In genomic region chr13:112661291-112661690, GRCh38 we compare ENCODE assay signal across 26 cellular contexts.
"Had no signal": no experiment of that assay in that cellular context is flagged by ENCODE, and none has a peak within 500 bp of the region (broad histone marks: within the 10 kb centered on the region; RNA-seq: fewer than 3 reads in every experiment).

No MANE protein-coding gene starts in this region.

- DNase-seq: stimulated activated CD4-positive, alpha-beta T cell treated with anti-CD3 and anti-CD28 coated beads, Interleukin-2, amount 100 ng/mL, for 48 hours; stimulated activated CD4-positive, alpha-beta T cell treated with anti-CD3 and anti-CD28 coated beads, Interleukin-4, amount 100 ng/mL, for 1 hour; stimulated activated CD4-positive, alpha-beta T cell treated with anti-CD3 and anti-CD28 coated beads, Interleukin-4, amount 100 ng/mL, for 24 hours; stimulated activated CD4-positive, alpha-beta T cell treated with anti-CD3 and anti-CD28 coated beads, Interleukin-4, amount 100 ng/mL, for 4 hours; stimulated activated CD8-positive, alpha-beta memory T cell treated with anti-CD3 and anti-CD28 coated beads, Interleukin-4, amount 100 ng/mL, for 48 hours; stimulated activated naive B cell treated with anti-CD40 and anti-IgM and Interleukin-4, amounts not matched to agents 10 μg/mL and 1 μg/mL and 100 μg/mL, for 72 hours; stimulated activated naive CD4-positive, alpha-beta T cell; stimulated activated naive CD4-positive, alpha-beta T cell treated with Interleukin-2 at 50 U/mL for 16 hours; stimulated activated naive CD8-positive, alpha-beta T cell treated with anti-CD3 and anti-CD28 coated beads, Interleukin-15, amount 100 ng/mL, for 72 hours; stimulated activated naive CD8-positive, alpha-beta T cell treated with anti-CD3 and anti-CD28 coated beads, Interleukin-15, Interleukin-2, amounts not matched to agents 100 U/mL and 50 U/mL, for 24 hours; stomach; substantia nigra; testis; thyroid gland; tibial artery; transverse colon; trophoblast cell; upper lobe of left lung; upper lobe of right lung; uterus had no signal

- H3K4me3 ChIP-seq: stomach, suprapubic skin, testis, thoracic aorta, thyroid gland, tibial artery, tibial nerve, transverse colon, upper lobe of left lung, upper lobe of right lung, uterus, vagina had no signal

- H3K27ac ChIP-seq: stomach, suprapubic skin, testis, thoracic aorta, thyroid gland, tibial artery, tibial nerve, transverse colon, upper lobe of left lung, upper lobe of right lung, uterus, vagina had no signal

- H3K27me3 ChIP-seq: stomach, testis, thyroid gland, transverse colon, upper lobe of left lung, upper lobe of right lung, uterus, vagina had no signal

- H3K9me3 ChIP-seq: stomach, suprapubic skin, testis, thoracic aorta, thyroid gland, tibial artery, tibial nerve, transverse colon, upper lobe of left lung, upper lobe of right lung, uterus, vagina had no signal

- ATAC-seq: stimulated activated effector memory CD8-positive, alpha-beta T cell treated with anti-CD3 and anti-CD28 coated beads, Interleukin-12 subunit alpha, Interleukin-12 subunit beta, amount 100 ng/mL, for 72 hours; stimulated activated memory B cell treated with anti-CD40 and anti-IgM and Interleukin-4, amounts not matched to agents 10 μg/mL and 1 μg/mL and 100 μg/mL, for 72 hours; stimulated activated naive B cell treated with anti-CD40 and anti-IgM and Interleukin-4, amounts not matched to agents 10 μg/mL and 1 μg/mL and 100 μg/mL, for 72 hours; stimulated activated naive CD8-positive, alpha-beta T cell treated with anti-CD3 and anti-CD28 coated beads, Interleukin-15, amount 100 ng/mL, for 72 hours; stimulated activated naive CD8-positive, alpha-beta T cell treated with anti-CD3 and anti-CD28 coated beads, Interleukin-15, Interleukin-2, amounts not matched to agents 100 U/mL and 50 U/mL, for 24 hours; upper lobe of right lung had no signal

- H3K36me3 ChIP-seq: stomach, suprapubic skin, thoracic aorta, thyroid gland, tibial artery, tibial nerve, transverse colon, upper lobe of left lung, upper lobe of right lung, uterus, vagina had no signal

- H3K4me1 ChIP-seq: stomach, suprapubic skin, testis, thyroid gland, tibial artery, tibial nerve, transverse colon, upper lobe of left lung, upper lobe of right lung, uterus, vagina had no signal
